ENCODE assay signal across 11 cellular contexts in genomic region chr16:2971134-2971984, GRCh38. TPM values are rescaled to one million over a fixed set of nuclear protein-coding genes. Genes with fewer than 3 reads are reported as not detected.
DNase-seq lines count a peak whose midpoint lies in the region; ATAC-seq and TF ChIP-seq lines count a peak whose summit lies in the region.
"Had no signal": no experiment of that assay in that cellular context is flagged by ENCODE, and none has a peak within 500 bp of the region (broad histone marks: within the 10 kb centered on the region; RNA-seq: fewer than 3 reads in every experiment).

No MANE protein-coding gene starts in this region.

- peaks cover 0 to 36% of the 10 kb centered on the region in 2 experiments; a peak in 1 of 4 replicates for H3K4me1 ChIP-seq in SK-N-SH (ENCODE audit: control insufficient read depth in 1 of 2, insufficient read depth in 2 of 2, low read depth in 1 of 2, low read length in 1 of 2)

- H2AFZ ChIP-seq in SK-N-SH (ENCODE audit: low read depth): no peak overlapping the region

- H3K4me2 ChIP-seq in SK-N-SH: peak overlapping the region; percentile 96

- CTCF ChIA-PET in SK-N-SH (lab: Yijun Ruan, JAX): interaction anchor here (0.5 to 2.0 kb wide), 8 partner anchors 8 to 52 kb away, joined by 3 to 12 read pairs (median 4); partner anchors contain the start of gene KREMEN2

- H3K4me1 Mint-ChIP-seq in nephron progenitor cell: peaks cover 24% of the 10 kb centered on the region

- POLR2A ChIA-PET in SK-N-SH (lab: Yijun Ruan, JAX): no interaction called here

- H3K36me3 ChIP-seq in SK-N-SH (replicated peaks in 1 of 2; ENCODE audit: control insufficient read depth in 1 of 2, insufficient read depth in 2 of 2, low read length in 1 of 2): no peaks in the 10 kb centered on the region
- peaks cover 52% of the 10 kb centered on the region for H3K36me3 ChIP-seq in MG63
- H3K36me3 ChIP-seq: tibial artery had no signal

- H3K9me2 ChIP-seq in SK-N-SH: no peaks in the 10 kb centered on the region

- H3K9me3 ChIP-seq in SK-N-SH: no peaks in the 10 kb centered on the region
- no peaks in the 10 kb centered on the region for H3K9me3 ChIP-seq in MG63
- H3K9me3 ChIP-seq: tibial artery had no signal

- TF ChIP-seq CTCF in SK-N-SH (IDR thresholded peaks at IDR 0.05): no peak
- TF ChIP-seq CTCF in nephron progenitor cell (IDR thresholded peaks at IDR 0.05): no peak

- H3K4me3 Mint-ChIP-seq in nephron progenitor cell: peak overlapping the region; percentile 71

- peaks cover 31% of the 10 kb centered on the region; the same call in 1 of the 2 replicates for H4K20me1 ChIP-seq in SK-N-SH (ENCODE audit: insufficient read depth)

- H3F3A ChIP-seq in SK-N-SH (replicated peaks; ENCODE audit: insufficient read depth): peaks cover 8% of the 10 kb centered on the region

- no peaks in the 10 kb centered on the region for H3K27me3 ChIP-seq in SK-N-SH (ENCODE audit: insufficient read depth)
- no peaks in the 10 kb centered on the region for H3K27me3 ChIP-seq in MG63

- no peak overlapping the region for H3K9ac ChIP-seq in SK-N-SH

- H3K27ac Mint-ChIP-seq in nephron progenitor cell: no peak overlapping the region

- DNase-seq in SK-N-SH: no peak
- DNase-seq in MG63: no peak
- DNase-seq in nephron progenitor cell: no peak
- DNase-seq in SKM-1 (lab: John Stamatoyannopoulos, UW; ENCODE audit: unreplicated experiment): no peak
- DNase-seq in NCI-H2196 (lab: John Stamatoyannopoulos, UW; ENCODE audit: unreplicated experiment): no peak
- DNase-seq: tibial artery had no signal

- TF ChIP-seq RAD21 in SK-N-SH (IDR thresholded peaks at IDR 0.05; ENCODE audit: low read length): no peak

- H3K27me3 Mint-ChIP-seq in nephron progenitor cell (ENCODE audit: low read depth, poor library complexity): no peaks in the 10 kb centered on the region

- WGBS in SK-N-SH (ENCODE audit: low lambda C conversion rate): 95% methylated on average over 17 of the region's 35 CpGs

- ATAC-seq in SK-N-SH treated with all-trans-retinoic acid at 6 μM for 48 hours (no peak), GM21526 (IDR thresholded peaks at IDR 0.05; ENCODE audit: low FRiP score, unreplicated experiment) (no peak)

- no peaks in the 10 kb centered on the region; the same call in 1 of the 2 replicates for H3K79me2 ChIP-seq in SK-N-SH (ENCODE audit: insufficient read depth)

- H3K4me3 ChIP-seq in SK-N-SH (ENCODE audit: low read depth in 2 of 2, low read length in 1 of 2) (no peak overlapping the region), MG63 (peak overlapping the region; percentile 85)
- H3K4me3 ChIP-seq: tibial artery had no signal

- no peak overlapping the region; a peak in 1 of 4 replicates for H3K27ac ChIP-seq in SK-N-SH (ENCODE audit: low read depth in 2 of 2, low read length in 1 of 2)
- peak overlapping the region; percentile 96 for H3K27ac ChIP-seq in angular gyrus (ENCODE audit: low read depth, low read length)
- H3K27ac ChIP-seq: tibial artery had no signal

- no peak for TF ChIP-seq EP300 in SK-N-SH (IDR thresholded peaks at IDR 0.05; ENCODE audit: borderline replicate concordance in 1 of 2, low read depth in 1 of 2, low read length in 1 of 2)

- no peaks in the 10 kb centered on the region for H3K36me3 Mint-ChIP-seq in nephron progenitor cell (ENCODE audit: low read depth)

- H3K9me3 Mint-ChIP-seq in nephron progenitor cell: no peaks in the 10 kb centered on the region

TF ChIP-seq in SK-N-SH, 30 proteins besides CTCF, POLR2A, EP300 and RAD21 (continues in another document):
- TF ChIP-seq FOSL2 (IDR thresholded peaks at IDR 0.05; ENCODE audit: borderline replicate concordance, low read depth): no peak
- TF ChIP-seq NFIC (IDR thresholded peaks at IDR 0.05; ENCODE audit: borderline replicate concordance): no peak
- TF ChIP-seq SIN3A (IDR thresholded peaks at IDR 0.05; ENCODE audit: borderline replicate concordance, low read depth, low read length): no peak
- no peak for TF ChIP-seq MAX (IDR thresholded peaks at IDR 0.05; ENCODE audit: low read depth)
- no peak for TF ChIP-seq NRF1 (IDR thresholded peaks at IDR 0.05; ENCODE audit: low read depth, low read length)

TF ChIP-seq in SK-N-SH treated with all-trans-retinoic acid at 6 μM for 48 hours, 23 proteins besides CTCF, POLR2A, EP300 and RAD21 (continues in another document):
- TF ChIP-seq BACH2 (CRISPR knock-in tag; IDR thresholded peaks at IDR 0.05; ENCODE audit: borderline replicate concordance) (no peak), OSR1 (CRISPR knock-in tag; IDR thresholded peaks at IDR 0.05) (no peak), POU6F1 (CRISPR knock-in tag; IDR thresholded peaks at IDR 0.05; ENCODE audit: borderline replicate concordance, low read depth) (no peak), ZNF70 (CRISPR knock-in tag; IDR thresholded peaks at IDR 0.05) (no peak), ZNF565 (CRISPR knock-in tag; conservative IDR thresholded peaks at IDR 0.05; ENCODE audit: low read depth) (no peak), SNAI2 (CRISPR knock-in tag; IDR thresholded peaks at IDR 0.05) (no peak), ZFP30 (CRISPR knock-in tag; IDR thresholded peaks at IDR 0.05) (no peak), ZC3H10 (CRISPR knock-in tag; IDR thresholded peaks at IDR 0.05) (no peak), ZFP3 (CRISPR knock-in tag; IDR thresholded peaks at IDR 0.05) (no peak), ESRRG (CRISPR knock-in tag; IDR thresholded peaks at IDR 0.05) (no peak), PATZ1 (CRISPR knock-in tag; IDR thresholded peaks at IDR 0.05; ENCODE audit: borderline replicate concordance) (no peak), ZNF8 (CRISPR knock-in tag; IDR thresholded peaks at IDR 0.05) (no peak), TCF4 (CRISPR knock-in tag; IDR thresholded peaks at IDR 0.05; ENCODE audit: borderline replicate concordance) (no peak)

RNA-seq across cellular contexts. Expression of gene PAQR4, which starts 2.2 kb away (rescaled TPM):
- polyA plus RNA-seq in SK-N-SH (2012; rRNA removed): 8.4 and 8.8 TPM in 2 replicates
- 4.6 and 7.1 TPM in 2 replicates for polyA plus RNA-seq in SK-N-SH (2012; cell fraction: cytosol; rRNA removed)
- 12.8 and 17.6 TPM in 2 replicates for polyA plus RNA-seq in SK-N-SH (2012; cell fraction: nucleus; rRNA removed)
- total RNA-seq in MG63 (2014; rRNA removed; shearing (Covaris generic); ENCODE audit: low replicate concordance): 23.5 and 38.1 TPM in 2 replicates

RNA-seq across cellular contexts. Expression of gene KREMEN2, which starts 7.3 kb away (rescaled TPM):
- 0.24 and 0.77 TPM in 2 replicates for polyA plus RNA-seq in SK-N-SH (2012; rRNA removed)
- 0.28 and 0.46 TPM in 2 replicates for polyA plus RNA-seq in SK-N-SH (2012; cell fraction: cytosol; rRNA removed)
- polyA plus RNA-seq in SK-N-SH (2012; cell fraction: nucleus; rRNA removed): 1.7 and 2.9 TPM in 2 replicates
- 0.26 and 1.0 TPM in 2 replicates for total RNA-seq in MG63 (2014; rRNA removed; shearing (Covaris generic); ENCODE audit: low replicate concordance)

RNA-seq across cellular contexts. Expression of gene PKMYT1, which starts 8.9 kb away (rescaled TPM):
- 5.3 and 8.5 TPM in 2 replicates for polyA plus RNA-seq in SK-N-SH (2012; rRNA removed)
- polyA plus RNA-seq in SK-N-SH (2012; cell fraction: cytosol; rRNA removed): 3.2 and 6.7 TPM in 2 replicates
- polyA plus RNA-seq in SK-N-SH (2012; cell fraction: nucleus; rRNA removed): 29.4 and 73.9 TPM in 2 replicates
- total RNA-seq in MG63 (2014; rRNA removed; shearing (Covaris generic); ENCODE audit: low replicate concordance): 12.0 and 30.3 TPM in 2 replicates

RNA-seq across cellular contexts. Expression of gene CLDN9, which starts 41.4 kb away (rescaled TPM):
- polyA plus RNA-seq in SK-N-SH (2012; rRNA removed): 0.08 TPM in 1 of 2 replicates, not detected in the other
- not detected in 2 replicates for polyA plus RNA-seq in SK-N-SH (2012; cell fraction: cytosol; rRNA removed)
- 0.52 and 0.67 TPM in 2 replicates for polyA plus RNA-seq in SK-N-SH (2012; cell fraction: nucleus; rRNA removed)
- total RNA-seq in MG63 (2014; rRNA removed; shearing (Covaris generic); ENCODE audit: low replicate concordance): not detected in 2 replicates
- total RNA-seq: activated CD8-positive, alpha-beta memory T cell treated with anti-CD3 and anti-CD28 coated beads for 36 hours had no signal

RNA-seq across cellular contexts. Expression of gene CLDN6, which starts 46.6 kb away (rescaled TPM):
- 0.20 and 0.24 TPM in 2 replicates for polyA plus RNA-seq in SK-N-SH (2012; rRNA removed)
- polyA plus RNA-seq in SK-N-SH (2012; cell fraction: cytosol; rRNA removed): 0.20 and 0.22 TPM in 2 replicates
- polyA plus RNA-seq in SK-N-SH (2012; cell fraction: nucleus; rRNA removed): 0.29 and 0.59 TPM in 2 replicates
- not detected in 2 replicates for total RNA-seq in MG63 (2014; rRNA removed; shearing (Covaris generic); ENCODE audit: low replicate concordance)
- total RNA-seq: activated CD8-positive, alpha-beta memory T cell treated with anti-CD3 and anti-CD28 coated beads for 36 hours; myocyte had no signal
